In genomic region chr7:66877577-66878300, GRCh38 we compare ENCODE assay signal across 11 cellular contexts. TPM values are rescaled to one million over a fixed set of nuclear protein-coding genes. Genes with fewer than 3 reads are reported as not detected.
DNase-seq lines count a peak whose midpoint lies in the region; ATAC-seq lines count a peak whose summit lies in the region.
"Had no signal": no experiment of that assay in that cellular context is flagged by ENCODE, and none has a peak within 500 bp of the region (broad histone marks: within the 10 kb centered on the region; RNA-seq: fewer than 3 reads in every experiment).

No MANE protein-coding gene starts in this region.

- H3K4me3 Mint-ChIP-seq in activated T-cell treated with anti-CD3 and anti-CD28 coated beads, Interleukin-2, amount 50 U/mL, for 72 hours, result peak overlapping the region; percentile 2 to 3
- peak overlapping the region; percentile 31 for H3K4me3 Mint-ChIP-seq in stimulated activated effector memory CD8-positive, alpha-beta T cell treated with anti-CD3 and anti-CD28 coated beads, Interleukin-12 subunit alpha, Interleukin-12 subunit beta, amount 100 ng/mL, for 72 hours
- H3K4me3 Mint-ChIP-seq: neural crest cell, WTC11 had no signal

- peak overlapping the region; percentile 40 for H3K27ac Mint-ChIP-seq in activated T-cell treated with anti-CD3 and anti-CD28 coated beads, Interleukin-2, amount 50 U/mL, for 72 hours
- H3K27ac Mint-ChIP-seq in stimulated activated effector memory CD8-positive, alpha-beta T cell treated with anti-CD3 and anti-CD28 coated beads, Interleukin-12 subunit alpha, Interleukin-12 subunit beta, amount 100 ng/mL, for 72 hours, result peak overlapping the region; percentile 92
- H3K27ac Mint-ChIP-seq: WTC11 had no signal

- H3K36me3 Mint-ChIP-seq in activated T-cell treated with anti-CD3 and anti-CD28 coated beads, Interleukin-2, amount 50 U/mL, for 72 hours (ENCODE audit: insufficient read depth in 2 of 2), result no peaks in the 10 kb centered on the region
- peaks cover 6% of the 10 kb centered on the region for H3K36me3 Mint-ChIP-seq in stimulated activated effector memory CD8-positive, alpha-beta T cell treated with anti-CD3 and anti-CD28 coated beads, Interleukin-12 subunit alpha, Interleukin-12 subunit beta, amount 100 ng/mL, for 72 hours

- peaks cover 13% of the 10 kb centered on the region for H3K4me1 Mint-ChIP-seq in activated T-cell treated with anti-CD3 and anti-CD28 coated beads, Interleukin-2, amount 50 U/mL, for 72 hours (ENCODE audit: low read depth)
- H3K4me1 Mint-ChIP-seq in stimulated activated effector memory CD8-positive, alpha-beta T cell treated with anti-CD3 and anti-CD28 coated beads, Interleukin-12 subunit alpha, Interleukin-12 subunit beta, amount 100 ng/mL, for 72 hours, result peaks cover 17% of the 10 kb centered on the region
- H3K4me1 Mint-ChIP-seq: neural crest cell, WTC11 had no signal

- H3K9me3 Mint-ChIP-seq in activated T-cell treated with anti-CD3 and anti-CD28 coated beads, Interleukin-2, amount 50 U/mL, for 72 hours, result no peaks in the 10 kb centered on the region
- H3K9me3 Mint-ChIP-seq in stimulated activated effector memory CD8-positive, alpha-beta T cell treated with anti-CD3 and anti-CD28 coated beads, Interleukin-12 subunit alpha, Interleukin-12 subunit beta, amount 100 ng/mL, for 72 hours, result no peaks in the 10 kb centered on the region
- H3K9me3 Mint-ChIP-seq: neural crest cell had no signal

- ATAC-seq in activated T-cell treated with anti-CD3 and anti-CD28 coated beads, Interleukin-2, amount 50 U/mL, for 72 hours (replicated peaks in 1 of 2), result peak in 1 of 2 donors; percentile 36
- peak; percentile 96 for ATAC-seq in HG02852 (IDR thresholded peaks at IDR 0.05; ENCODE audit: unreplicated experiment)
- ATAC-seq in stimulated activated effector memory CD8-positive, alpha-beta T cell treated with anti-CD3 and anti-CD28 coated beads, Interleukin-12 subunit alpha, Interleukin-12 subunit beta, amount 100 ng/mL, for 72 hours, result peak; percentile 83
- ATAC-seq: HepG2, WTC11 had no signal

- DNase-seq in activated T-cell treated with anti-CD3 and anti-CD28 coated beads, Interleukin-2, amount 50 U/mL, for 72 hours, result no peak
- no peak for DNase-seq in activated T-cell treated with anti-CD3 and anti-CD28 coated beads, Interleukin-2, amount 50 U/mL, for 48 hours
- DNase-seq in NOMO-1 treated with DMSO at 0.1 percent for 48 hours (lab: John Stamatoyannopoulos, UW; ENCODE audit: unreplicated experiment) (peak; percentile 78), inferior parietal cortex (ENCODE audit: extremely low spot score) (no peak), activated T-cell treated with anti-CD3 and anti-CD28 coated beads for 4 hours (no peak)
- no peak for DNase-seq in stimulated activated effector memory CD8-positive, alpha-beta T cell treated with anti-CD3 and anti-CD28 coated beads, Interleukin-12 subunit alpha, Interleukin-12 subunit beta, amount 100 ng/mL, for 72 hours (ENCODE audit: low spot score in 2 of 2)
- no peak for DNase-seq in activated effector memory CD4-positive, alpha-beta T cell treated with Interleukin-2 at 50 U/mL for 16 hours

- no peaks in the 10 kb centered on the region for H3K27me3 Mint-ChIP-seq in activated T-cell treated with anti-CD3 and anti-CD28 coated beads, Interleukin-2, amount 50 U/mL, for 72 hours (ENCODE audit: low read depth)

RNA-seq across cellular contexts. Expression of gene TMEM248, which starts 43.3 kb away (rescaled TPM):
- 10 to 100 TPM; 71.4 to 83.8 TPM for total RNA-seq in activated T-cell treated with anti-CD3 and anti-CD28 coated beads, Interleukin-2, amount 50 U/mL, for 72 hours
